28 cellular contexts compared by ENCODE assay signal in the genomic region with DNA sequence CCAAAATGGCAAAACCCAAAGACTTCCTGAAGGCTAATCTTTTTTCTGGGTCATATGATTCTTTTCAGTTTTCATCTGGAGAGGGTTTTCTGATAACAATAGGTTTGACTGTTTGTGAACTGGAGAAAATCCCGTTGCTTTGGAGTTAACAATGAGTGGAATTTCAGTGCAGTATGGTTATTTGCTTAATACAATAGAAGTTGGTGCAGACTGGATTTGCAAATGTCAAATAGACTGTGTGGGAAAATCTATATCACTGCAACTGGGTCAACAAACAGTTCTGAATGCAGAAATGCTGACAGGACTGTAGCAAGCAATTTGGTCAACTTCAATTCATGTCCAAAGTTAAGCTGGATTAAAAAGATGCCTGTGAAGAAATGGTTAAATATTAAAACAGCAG.
DNase-seq lines count a peak whose midpoint lies in the region; ATAC-seq and TF ChIP-seq lines count a peak whose summit lies in the region.
"Had no signal": no experiment of that assay in that cellular context is flagged by ENCODE, and none has a peak within 500 bp of the region (broad histone marks: within the 10 kb centered on the region; RNA-seq: fewer than 3 reads in every experiment).

No MANE protein-coding gene starts in this region.

- H3K27me3 Mint-ChIP-seq in GM23338 (ENCODE audit: insufficient read depth, low read depth, poor library complexity), result peaks cover 4% of the 10 kb centered on the region
- no peaks in the 10 kb centered on the region for H3K27me3 Mint-ChIP-seq in progenitor cell of endocrine pancreas

- no peaks in the 10 kb centered on the region for H4K20me1 ChIP-seq in GM23338 (replicated peaks; ENCODE audit: insufficient read depth)

- H3K79me2 ChIP-seq in GM23338 (replicated peaks; ENCODE audit: insufficient read depth), result no peaks in the 10 kb centered on the region

- peaks cover 11% of the 10 kb centered on the region for H3K4me1 ChIP-seq in GM23338 (ENCODE audit: insufficient read depth)
- peaks cover 17% of the 10 kb centered on the region for H3K4me1 ChIP-seq in body of pancreas
- H3K4me1 ChIP-seq: A549, SJSA1 had no signal

- TF ChIP-seq CTCF in GM23338 (conservative IDR thresholded peaks at IDR 0.05; ENCODE audit: low read depth in 2 of 2) (no peak), body of pancreas (IDR thresholded peaks at IDR 0.05) (no peak), progenitor cell of endocrine pancreas (IDR thresholded peaks at IDR 0.05; ENCODE audit: unreplicated experiment) (no peak)

- H3K4me3 Mint-ChIP-seq in GM23338 (no peak overlapping the region), progenitor cell of endocrine pancreas (ENCODE audit: low read depth) (peak overlapping the region; percentile 10)
- H3K4me3 Mint-ChIP-seq: CD8-positive, alpha-beta T cell had no signal

- H3K27ac Mint-ChIP-seq in GM23338 (peak overlapping the region; percentile 5; the same call in 1 of the 2 replicates), progenitor cell of endocrine pancreas (peak overlapping the region; percentile 91)
- H3K27ac Mint-ChIP-seq: CD8-positive, alpha-beta T cell had no signal

- H3K27ac ChIP-seq in GM23338 (ENCODE audit: low read depth) (no peak overlapping the region), body of pancreas (peak overlapping the region in 1 of 4 donors; percentile 31)
- H3K27ac ChIP-seq: A549, C4-2B, SJSA1 had no signal

- 0 to 10% methylated on average over 1 of the region's 1 CpG for whole genome bisulfite sequencing in body of pancreas, 2 donors

- DNase-seq in GM23338 (ENCODE audit: low spot score) (no peak), body of pancreas (no peak), foreskin melanocyte (peak; percentile 12), progenitor cell of endocrine pancreas (ENCODE audit: low spot score, unreplicated experiment) (no peak), NCI-H82 treated with DMSO at 0.1 percent for 48 hours (lab: John Stamatoyannopoulos, UW; ENCODE audit: unreplicated experiment) (no peak)
- no peak for DNase-seq in stimulated activated CD4-positive, alpha-beta T cell treated with anti-CD3 and anti-CD28 coated beads, Interleukin-4, amount 100 ng/mL, for 4 hours
- DNase-seq: AML-193; CD8-positive, alpha-beta T cell; DMS 273 treated with DMSO at 0.1 percent for 48 hours; DMS79; EL; GDM1; Karpas-422; NCI-H1092 treated with DMSO at 0.1 percent for 48 hours; NCI-H1436 treated with DMSO at 0.1 percent for 48 hours; NCI-H187 treated with DMSO at 0.1 percent for 48 hours; NCI-H446; NCI-H524 treated with DMSO at 0.1 percent for 48 hours; NCI-H774; NK-92 treated with Interleukin-12 subunit alpha and Interleukin-12 subunit beta, amount 100 ng/mL, for 24 hours; PC-3; Right ventricle myocardium superior had no signal

- no peaks in the 10 kb centered on the region for H3K27me3 ChIP-seq in GM23338 (ENCODE audit: insufficient read depth)
- H3K27me3 ChIP-seq in body of pancreas, result no peaks in the 10 kb centered on the region

- H3K9me3 Mint-ChIP-seq in GM23338, result peaks cover 34% of the 10 kb centered on the region
- H3K9me3 Mint-ChIP-seq in progenitor cell of endocrine pancreas (ENCODE audit: low read depth), result peaks cover 22% of the 10 kb centered on the region
- H3K9me3 Mint-ChIP-seq: CD8-positive, alpha-beta T cell had no signal

- H2AFZ ChIP-seq in GM23338, result no peak overlapping the region

- H3K36me3 Mint-ChIP-seq in GM23338 (ENCODE audit: low read depth) (peaks cover 25% of the 10 kb centered on the region; the same call in 2 of the 3 replicates), progenitor cell of endocrine pancreas (ENCODE audit: insufficient read depth) (peaks cover 6% of the 10 kb centered on the region)
- H3K36me3 Mint-ChIP-seq: CD8-positive, alpha-beta T cell had no signal

- no peaks in the 10 kb centered on the region for H3F3A ChIP-seq in GM23338 (replicated peaks; ENCODE audit: low read depth)

- H3K4me1 Mint-ChIP-seq in GM23338 (peaks cover 13% of the 10 kb centered on the region), progenitor cell of endocrine pancreas (ENCODE audit: low read depth) (peaks cover 21% of the 10 kb centered on the region)

- TF ChIP-seq POLR2A in body of pancreas (IDR thresholded peaks at IDR 0.05), result no peak

- H3K9me2 ChIP-seq in GM23338 (ENCODE audit: insufficient read depth), result peaks cover 17% of the 10 kb centered on the region; the same call in 1 of the 2 replicates

- intact Hi-C loops in body of pancreas (cut with DNase I), result no loop called here

- no peak for ATAC-seq in GM23338
- peak; percentile 71 for ATAC-seq in body of pancreas
- ATAC-seq in HG03196 (IDR thresholded peaks at IDR 0.05; ENCODE audit: unreplicated experiment), result no peak
- ATAC-seq: A549; CD8-positive, alpha-beta T cell; GM12878; HepG2; PC-3 had no signal

- H3K4me2 ChIP-seq in GM23338, result peak overlapping the region; percentile 23; the same call in 1 of the 2 replicates
- H3K4me2 ChIP-seq: A549 had no signal

- H3K9me3 ChIP-seq in body of pancreas, result no peaks in the 10 kb centered on the region
- H3K9me3 ChIP-seq: A549, SJSA1 had no signal

- H3K4me3 ChIP-seq in GM23338 (no peak overlapping the region), body of pancreas (no peak overlapping the region)
- H3K4me3 ChIP-seq: A549, GM12878, SJSA1 had no signal

- H3K36me3 ChIP-seq in GM23338 (ENCODE audit: insufficient read depth) (no peaks in the 10 kb centered on the region), body of pancreas (replicated peaks in 1 of 2; ENCODE audit: insufficient read depth in 1 of 2, low read depth in 2 of 2) (no peaks in the 10 kb centered on the region)
- H3K36me3 ChIP-seq: SJSA1 had no signal

TF ChIP-seq in GM23338, 12 proteins besides CTCF, POLR2A, EP300 and RAD21 (continues in another document):
- TF ChIP-seq STAT1 (IDR thresholded peaks at IDR 0.05; ENCODE audit: unreplicated experiment), result no peak
- no peak for TF ChIP-seq ZNF114 (CRISPR knock-in tag; IDR thresholded peaks at IDR 0.05)
- no peak for TF ChIP-seq EZH2 (IDR thresholded peaks at IDR 0.05; ENCODE audit: low read depth, unreplicated experiment)
- no peak for TF ChIP-seq ZNF331 (CRISPR knock-in tag; IDR thresholded peaks at IDR 0.05; ENCODE audit: low read depth)
- no peak for TF ChIP-seq CREB1 (CRISPR knock-in tag; IDR thresholded peaks at IDR 0.05; ENCODE audit: low read depth)
- TF ChIP-seq POLR2AphosphoS5 (IDR thresholded peaks at IDR 0.05; ENCODE audit: low read depth), result no peak
- no peak for TF ChIP-seq JUNB (IDR thresholded peaks at IDR 0.05; ENCODE audit: unreplicated experiment)
- TF ChIP-seq NANOG (IDR thresholded peaks at IDR 0.05; ENCODE audit: borderline replicate concordance), result no peak
- TF ChIP-seq, protein P1, sequence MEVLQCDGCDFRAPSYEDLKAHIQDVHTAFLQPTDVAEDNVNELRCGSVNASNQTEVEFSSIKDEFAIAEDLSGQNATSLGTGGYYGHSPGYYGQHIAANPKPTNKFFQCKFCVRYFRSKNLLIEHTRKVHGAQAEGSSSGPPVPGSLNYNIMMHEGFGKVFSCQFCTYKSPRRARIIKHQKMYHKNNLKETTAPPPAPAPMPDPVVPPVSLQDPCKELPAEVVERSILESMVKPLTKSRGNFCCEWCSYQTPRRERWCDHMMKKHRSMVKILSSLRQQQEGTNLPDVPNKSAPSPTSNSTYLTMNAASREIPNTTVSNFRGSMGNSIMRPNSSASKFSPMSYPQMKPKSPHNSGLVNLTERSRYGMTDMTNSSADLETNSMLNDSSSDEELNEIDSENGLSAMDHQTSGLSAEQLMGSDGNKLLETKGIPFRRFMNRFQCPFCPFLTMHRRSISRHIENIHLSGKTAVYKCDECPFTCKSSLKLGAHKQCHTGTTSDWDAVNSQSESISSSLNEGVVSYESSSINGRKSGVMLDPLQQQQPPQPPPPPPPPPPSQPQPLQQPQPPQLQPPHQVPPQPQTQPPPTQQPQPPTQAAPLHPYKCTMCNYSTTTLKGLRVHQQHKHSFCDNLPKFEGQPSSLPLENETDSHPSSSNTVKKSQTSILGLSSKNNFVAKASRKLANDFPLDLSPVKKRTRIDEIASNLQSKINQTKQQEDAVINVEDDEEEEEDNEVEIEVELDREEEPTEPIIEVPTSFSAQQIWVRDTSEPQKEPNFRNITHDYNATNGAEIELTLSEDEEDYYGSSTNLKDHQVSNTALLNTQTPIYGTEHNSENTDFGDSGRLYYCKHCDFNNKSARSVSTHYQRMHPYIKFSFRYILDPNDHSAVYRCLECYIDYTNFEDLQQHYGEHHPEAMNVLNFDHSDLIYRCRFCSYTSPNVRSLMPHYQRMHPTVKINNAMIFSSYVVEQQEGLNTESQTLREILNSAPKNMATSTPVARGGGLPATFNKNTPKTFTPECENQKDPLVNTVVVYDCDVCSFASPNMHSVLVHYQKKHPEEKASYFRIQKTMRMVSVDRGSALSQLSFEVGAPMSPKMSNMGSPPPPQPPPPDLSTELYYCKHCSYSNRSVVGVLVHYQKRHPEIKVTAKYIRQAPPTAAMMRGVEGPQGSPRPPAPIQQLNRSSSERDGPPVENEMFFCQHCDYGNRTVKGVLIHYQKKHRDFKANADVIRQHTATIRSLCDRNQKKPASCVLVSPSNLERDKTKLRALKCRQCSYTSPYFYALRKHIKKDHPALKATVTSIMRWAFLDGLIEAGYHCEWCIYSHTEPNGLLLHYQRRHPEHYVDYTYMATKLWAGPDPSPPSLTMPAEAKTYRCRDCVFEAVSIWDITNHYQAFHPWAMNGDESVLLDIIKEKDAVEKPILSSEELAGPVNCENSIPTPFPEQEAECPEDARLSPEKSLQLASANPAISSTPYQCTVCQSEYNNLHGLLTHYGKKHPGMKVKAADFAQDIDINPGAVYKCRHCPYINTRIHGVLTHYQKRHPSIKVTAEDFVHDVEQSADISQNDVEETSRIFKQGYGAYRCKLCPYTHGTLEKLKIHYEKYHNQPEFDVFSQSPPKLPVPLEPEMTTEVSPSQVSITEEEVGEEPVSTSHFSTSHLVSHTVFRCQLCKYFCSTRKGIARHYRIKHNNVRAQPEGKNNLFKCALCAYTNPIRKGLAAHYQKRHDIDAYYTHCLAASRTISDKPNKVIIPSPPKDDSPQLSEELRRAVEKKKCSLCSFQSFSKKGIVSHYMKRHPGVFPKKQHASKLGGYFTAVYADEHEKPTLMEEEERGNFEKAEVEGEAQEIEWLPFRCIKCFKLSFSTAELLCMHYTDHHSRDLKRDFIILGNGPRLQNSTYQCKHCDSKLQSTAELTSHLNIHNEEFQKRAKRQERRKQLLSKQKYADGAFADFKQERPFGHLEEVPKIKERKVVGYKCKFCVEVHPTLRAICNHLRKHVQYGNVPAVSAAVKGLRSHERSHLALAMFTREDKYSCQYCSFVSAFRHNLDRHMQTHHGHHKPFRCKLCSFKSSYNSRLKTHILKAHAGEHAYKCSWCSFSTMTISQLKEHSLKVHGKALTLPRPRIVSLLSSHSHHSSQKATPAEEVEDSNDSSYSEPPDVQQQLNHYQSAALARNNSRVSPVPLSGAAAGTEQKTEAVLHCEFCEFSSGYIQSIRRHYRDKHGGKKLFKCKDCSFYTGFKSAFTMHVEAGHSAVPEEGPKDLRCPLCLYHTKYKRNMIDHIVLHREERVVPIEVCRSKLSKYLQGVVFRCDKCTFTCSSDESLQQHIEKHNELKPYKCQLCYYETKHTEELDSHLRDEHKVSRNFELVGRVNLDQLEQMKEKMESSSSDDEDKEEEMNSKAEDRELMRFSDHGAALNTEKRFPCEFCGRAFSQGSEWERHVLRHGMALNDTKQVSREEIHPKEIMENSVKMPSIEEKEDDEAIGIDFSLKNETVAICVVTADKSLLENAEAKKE (CRISPR knock-in tag; IDR thresholded peaks at IDR 0.05), result no peak
- TF ChIP-seq EZH2phosphoT487 (IDR thresholded peaks at IDR 0.05; ENCODE audit: unreplicated experiment), result no peak
